8 cellular contexts compared by ENCODE assay signal in the genomic region with DNA sequence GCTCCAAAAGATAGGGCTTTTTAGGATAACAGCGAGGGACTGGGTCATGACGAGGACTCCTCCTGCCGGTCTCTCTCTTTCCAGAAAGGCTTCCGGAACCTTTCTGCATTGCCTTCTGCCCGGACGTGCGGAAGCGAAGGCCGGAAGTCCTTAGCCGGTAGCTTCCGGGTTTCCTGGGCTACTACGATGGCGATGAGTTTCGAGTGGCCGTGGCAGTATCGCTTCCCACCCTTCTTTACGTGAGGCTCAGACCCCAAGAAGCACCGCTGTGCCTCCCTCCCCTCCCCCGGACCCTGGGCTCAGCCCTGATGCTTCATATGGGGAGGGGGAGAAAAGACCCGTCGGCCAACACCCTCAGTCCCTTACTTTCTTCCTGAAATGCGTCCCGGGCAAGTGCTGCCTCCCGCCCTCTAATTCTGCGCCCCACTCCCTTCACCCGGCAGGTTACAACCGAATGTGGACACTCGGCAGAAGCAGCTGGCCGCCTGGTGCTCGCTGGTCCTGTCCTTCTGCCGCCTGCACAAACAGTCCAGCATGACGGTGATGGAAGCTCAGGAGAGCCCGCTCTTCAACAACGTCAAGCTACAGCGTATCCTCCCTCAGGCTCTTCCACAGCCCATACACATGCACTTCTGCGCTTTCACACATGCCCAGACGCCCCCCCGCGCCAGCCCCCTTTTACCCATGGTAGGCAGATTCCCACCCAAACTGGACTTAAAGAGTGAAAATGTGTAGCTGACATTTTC. TPM values are rescaled to one million over a fixed set of nuclear protein-coding genes. Genes with fewer than 3 reads are reported as not detected.
DNase-seq lines count a peak whose midpoint lies in the region; ATAC-seq and TF ChIP-seq lines count a peak whose summit lies in the region.

A gene (plus strand): TSS at position 160 of the 746 bp plus-strand sequence. CDS start 27 bp downstream, at position 187.

- intact Hi-C loops in natural killer cell (cut with micrococcal nuclease) = loop anchor here (2.0 kb wide), 1 partner anchor 51 kb away; a partner anchor contains a TSS

- H3K27me3 Mint-ChIP-seq in natural killer cell (ENCODE audit: low read depth in 2 of 2) = peaks cover 0 to 8% of the 10 kb centered on the region in 2 donors

- peak within 1 kb of the TSS; percentile 99 for H3K4me3 Mint-ChIP-seq in natural killer cell

- DNase-seq in AML-193 (lab: John Stamatoyannopoulos, UW) (peak; percentile 77 to 81), Kasumi-1 (lab: John Stamatoyannopoulos, UW) (peak; percentile 68 to 74), RWPE1 (ENCODE audit: low spot score) (peak; percentile 79), fibroblast of peridontal ligament (ENCODE audit: extremely low read depth) (peak; percentile 84), natural killer cell (peak; percentile 72)
- DNase-seq in activated T-helper 1 cell treated with anti-CD3 and anti-CD28 coated beads, Interleukin-2, amount 50 U/mL, for 16 hours (ENCODE audit: low read depth in 1 of 2, low spot score in 1 of 2) = peak; percentile 55 to 62
- peak; percentile 48 to 81 (median 60) for DNase-seq in stimulated activated naive CD4-positive, alpha-beta T cell (lab: John Stamatoyannopoulos, UW)

- H3K27ac ChIP-seq in RWPE1 = peak within 1 kb of the TSS; percentile 83

- H3K27ac Mint-ChIP-seq in natural killer cell = peak within 1 kb of the TSS; percentile 94 to 98

- peak; percentile 81 for ATAC-seq in GM19452 (IDR thresholded peaks at IDR 0.05; ENCODE audit: unreplicated experiment)
- ATAC-seq in natural killer cell = peak; percentile 93 to 98 (median 96)

- peaks cover 26 to 27% of the 10 kb centered on the region in 2 donors for H3K4me1 Mint-ChIP-seq in natural killer cell

- TF ChIP-seq CTCF in RWPE1 (conservative IDR thresholded peaks at IDR 0.05; ENCODE audit: low read depth) = no peak
- no peak for TF ChIP-seq CTCF in natural killer cell (IDR thresholded peaks at IDR 0.05)

- POLR2A ChIA-PET in RWPE1 (lab: Yijun Ruan, JAX; ENCODE audit: low non-redundant PET) = interaction anchor here (0.6 to 1.4 kb wide), 3 partner anchors 25 to 470 kb away, joined by 3 to 6 read pairs (median 3); a partner anchor contains a TSS

- H3K9me3 Mint-ChIP-seq in natural killer cell = no peaks in the 10 kb centered on the region

- CTCF ChIA-PET in RWPE1 (lab: Yijun Ruan, JAX) = interaction anchor here (0.5 to 1.4 kb wide), 4 partner anchors 10 to 1482 kb away, joined by 3 to 7 read pairs (median 4); no protein-coding TSS in a partner anchor

- H3K36me3 Mint-ChIP-seq in natural killer cell = no peaks in the 10 kb centered on the region

RNA-seq across cellular contexts. Expression of the gene that starts here (rescaled TPM):
- 10 to 100 TPM; 39.9 to 46.4 (median 41.5) TPM for total RNA-seq in natural killer cell

Comparison
In these comparisons a context has a peak if more than half of its experiments do, and no peak if none do; other contexts are left out.
1. Peak in every context shown above with its lines: DNase-seq, ATAC-seq and H3K27ac ChIP-seq.